ENCODE assay signal across 8 cellular contexts in the genomic region with DNA sequence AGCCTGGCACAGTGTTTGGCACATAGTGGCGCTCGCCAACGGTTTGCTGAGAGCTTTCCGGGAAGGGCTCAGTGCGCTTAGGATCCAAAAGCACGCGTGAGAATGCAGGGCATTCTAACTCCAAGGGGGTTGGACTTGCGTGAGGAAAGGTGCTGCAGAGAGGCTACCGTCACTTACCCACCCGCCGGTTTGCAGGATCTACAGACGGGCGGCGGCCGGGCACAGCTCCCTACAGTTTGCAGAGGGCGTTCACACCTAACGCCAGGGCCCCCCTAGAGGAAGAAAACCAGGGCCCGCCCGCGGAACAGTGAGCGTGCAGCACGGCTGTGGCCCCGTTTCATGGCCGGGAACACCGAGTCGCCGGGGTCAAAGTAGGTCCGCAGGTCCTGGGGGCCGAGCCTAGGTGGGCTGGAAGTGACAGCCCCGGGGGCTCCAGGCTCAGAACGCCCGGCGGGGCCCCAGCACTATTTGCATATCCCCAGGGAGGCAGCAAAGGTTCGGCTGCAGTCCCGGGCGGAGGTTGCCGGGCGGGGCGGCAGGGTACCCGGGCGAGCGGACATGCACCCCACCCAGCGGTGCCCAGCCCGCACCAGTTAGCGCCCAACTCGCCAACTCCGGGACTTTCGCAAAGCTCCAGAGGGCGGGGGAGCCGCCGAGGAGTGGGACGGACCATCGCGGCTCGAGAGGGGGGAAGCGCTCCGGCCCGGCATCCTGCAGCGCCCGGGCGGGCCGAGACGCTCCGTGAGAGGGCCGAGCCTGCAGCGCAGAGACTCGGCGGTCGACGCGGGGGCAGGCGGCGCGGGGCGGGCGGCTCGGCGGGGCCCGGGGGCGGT. TPM values are rescaled to one million over a fixed set of nuclear protein-coding genes. Genes with fewer than 3 reads are reported as not detected.
DNase-seq lines count a peak whose midpoint lies in the region; ATAC-seq, FAIRE-seq and TF ChIP-seq lines count a peak whose summit lies in the region.

No MANE protein-coding gene starts in this region.

- H3K9me2 ChIP-seq in PC-9 (ENCODE audit: insufficient read depth): no peaks in the 10 kb centered on the region

- peaks cover 54% of the 10 kb centered on the region for H3K4me1 Mint-ChIP-seq in activated T-helper 1 cell treated with anti-CD3 and anti-CD28 coated beads, Interleukin-12 subunit alpha, Interleukin-12 subunit beta, Interleukin-2, Interleukin-4 antibody, amounts not matched to agents 30 ng/mL and 10 ng/mL and 1 ng/mL, durations not matched to agents 14 hours and 24 hours and 36 hours (ENCODE audit: low read depth)
- H3K4me1 Mint-ChIP-seq in natural killer cell: peaks cover 46 to 54% of the 10 kb centered on the region in 2 donors

- peak overlapping the region; percentile 95 for H2AFZ ChIP-seq in PC-9

- H3F3A ChIP-seq in PC-9 (ENCODE audit: insufficient read depth, low read depth): peaks cover 19% of the 10 kb centered on the region; the same call in 1 of the 2 replicates

- H4K20me1 ChIP-seq in PC-9 (ENCODE audit: insufficient read depth): peaks cover 9% of the 10 kb centered on the region; the same call in 1 of the 2 replicates

- no peaks in the 10 kb centered on the region for H3K9me3 ChIP-seq in PC-9 (ENCODE audit: insufficient read depth, low read depth)

- TF ChIP-seq CTCF in D721Med (IDR thresholded peaks at IDR 0.05; ENCODE audit: insufficient read depth, missing control alignments) (peak; percentile 29), PC-9 (conservative IDR thresholded peaks at IDR 0.05) (peak; percentile 54; the same call in 1 of the 2 replicates), natural killer cell (IDR thresholded peaks at IDR 0.05) (peak; percentile 41)

- H3K79me2 ChIP-seq in PC-9 (ENCODE audit: low read depth): peaks cover 43% of the 10 kb centered on the region

- H3K4me1 ChIP-seq in PC-9 (replicated peaks; ENCODE audit: insufficient read depth): peaks cover 44% of the 10 kb centered on the region

- ATAC-seq in GM19463 (IDR thresholded peaks at IDR 0.05; ENCODE audit: unreplicated experiment) (peak; percentile 71), HG03571 (IDR thresholded peaks at IDR 0.05; ENCODE audit: unreplicated experiment) (peak; percentile 72), natural killer cell (peak; percentile 89 to 96 (median 90))

- DNase-seq in D721Med (ENCODE audit: insufficient read length, low spot score): peak; percentile 84
- DNase-seq in PC-9: peak; percentile 60 to 86
- DNase-seq in activated T-helper 1 cell treated with anti-CD3 and anti-CD28 coated beads, Interleukin-12 subunit alpha, Interleukin-12 subunit beta, Interleukin-2, Interleukin-4 antibody, amounts not matched to agents 30 ng/mL and 10 ng/mL and 1 ng/mL, durations not matched to agents 14 hours and 24 hours and 36 hours (ENCODE audit: low spot score): peak; percentile 77
- peak; percentile 75 for DNase-seq in fibroblast of peridontal ligament (ENCODE audit: extremely low read depth)
- DNase-seq in natural killer cell: peak; percentile 83
- peak; percentile 73 for DNase-seq in stimulated activated naive CD4-positive, alpha-beta T cell treated with Interleukin-2 at 50 U/mL for 16 hours (lab: John Stamatoyannopoulos, UW)

- peak overlapping the region; percentile 87 for H3K4me3 Mint-ChIP-seq in activated T-helper 1 cell treated with anti-CD3 and anti-CD28 coated beads, Interleukin-12 subunit alpha, Interleukin-12 subunit beta, Interleukin-2, Interleukin-4 antibody, amounts not matched to agents 30 ng/mL and 10 ng/mL and 1 ng/mL, durations not matched to agents 14 hours and 24 hours and 36 hours
- peak overlapping the region; percentile 92 for H3K4me3 Mint-ChIP-seq in natural killer cell

- peaks cover 19% of the 10 kb centered on the region for H3K36me3 Mint-ChIP-seq in activated T-helper 1 cell treated with anti-CD3 and anti-CD28 coated beads, Interleukin-12 subunit alpha, Interleukin-12 subunit beta, Interleukin-2, Interleukin-4 antibody, amounts not matched to agents 30 ng/mL and 10 ng/mL and 1 ng/mL, durations not matched to agents 14 hours and 24 hours and 36 hours (ENCODE audit: low read depth)
- peaks cover under 1% of the 10 kb centered on the region for H3K36me3 Mint-ChIP-seq in natural killer cell

- peak overlapping the region; percentile 73 for H3K4me3 ChIP-seq in PC-9

- peak overlapping the region; percentile 85 for H3K27ac Mint-ChIP-seq in activated T-helper 1 cell treated with anti-CD3 and anti-CD28 coated beads, Interleukin-12 subunit alpha, Interleukin-12 subunit beta, Interleukin-2, Interleukin-4 antibody, amounts not matched to agents 30 ng/mL and 10 ng/mL and 1 ng/mL, durations not matched to agents 14 hours and 24 hours and 36 hours
- peak overlapping the region; percentile 80 to 88 for H3K27ac Mint-ChIP-seq in natural killer cell

- H3K4me2 ChIP-seq in PC-9: peak overlapping the region; percentile 72

- peaks cover 6% of the 10 kb centered on the region; the same call in 1 of the 2 replicates for H3K36me3 ChIP-seq in PC-9 (ENCODE audit: low read depth)

- POLR2A ChIA-PET in PC-9 (lab: Charles Lee; ENCODE audit: unreplicated experiment): interaction anchor here (0.6 to 1.1 kb wide), 3 partner anchors 14 to 202 kb away, joined by 5 read pairs; no protein-coding TSS in a partner anchor

- H3K27me3 ChIP-seq in PC-9 (ENCODE audit: insufficient read depth, low read depth): no peaks in the 10 kb centered on the region

- H3K27me3 Mint-ChIP-seq in activated T-helper 1 cell treated with anti-CD3 and anti-CD28 coated beads, Interleukin-12 subunit alpha, Interleukin-12 subunit beta, Interleukin-2, Interleukin-4 antibody, amounts not matched to agents 30 ng/mL and 10 ng/mL and 1 ng/mL, durations not matched to agents 14 hours and 24 hours and 36 hours (ENCODE audit: insufficient read depth): peaks cover 3% of the 10 kb centered on the region
- H3K27me3 Mint-ChIP-seq in natural killer cell (ENCODE audit: low read depth in 2 of 2): no peaks in the 10 kb centered on the region

- peak overlapping the region; percentile 56; the same call in 1 of the 2 replicates for H3K27ac ChIP-seq in PC-9

- BruUV-seq in PC-9 (replicated peaks; lab: Mats Ljungman, UMichigan): TSS peak; percentile 49

- intact Hi-C loops in PC-9 (cut with micrococcal nuclease; ENCODE audit: unreplicated experiment) (loop anchor here (2.0 to 10.0 kb wide), 6 partner anchors 31 to 425 kb away; no protein-coding TSS in a partner anchor), natural killer cell (cut with micrococcal nuclease) (loop anchor here (5.0 to 10.0 kb wide), 4 partner anchors 195 to 667 kb away; partner anchors contain the start of genes CNOT8 and SAP30L)
- intact Hi-C loops in activated T-helper 1 cell treated with anti-CD3 and anti-CD28 coated beads, Interleukin-12 subunit alpha, Interleukin-12 subunit beta, Interleukin-2, Interleukin-4 antibody, amounts not matched to agents 30 ng/mL and 10 ng/mL and 1 ng/mL, durations not matched to agents 14 hours and 24 hours and 36 hours (cut with micrococcal nuclease): loop anchor here (1.0 to 10.0 kb wide), 8 partner anchors 8 to 755 kb away; partner anchors contain the start of genes LARP1, MRPL22 and SAP30L

- FAIRE-seq in D721Med (lab: Jason Lieb, UNC): no peak

- CTCF ChIA-PET in PC-9 (lab: Charles Lee): interaction anchor here (0.6 to 1.2 kb wide), 7 partner anchors 8 to 151 kb away, joined by 3 to 12 read pairs (median 3); partner anchors contain the start of genes FAM114A2 and MFAP3

- no peaks in the 10 kb centered on the region for H3K9me3 Mint-ChIP-seq in activated T-helper 1 cell treated with anti-CD3 and anti-CD28 coated beads, Interleukin-12 subunit alpha, Interleukin-12 subunit beta, Interleukin-2, Interleukin-4 antibody, amounts not matched to agents 30 ng/mL and 10 ng/mL and 1 ng/mL, durations not matched to agents 14 hours and 24 hours and 36 hours
- H3K9me3 Mint-ChIP-seq in natural killer cell: no peaks in the 10 kb centered on the region

RNA-seq across cellular contexts. Expression of gene GALNT10, which starts 0.5 kb away (rescaled TPM):
- 74.0 and 101 TPM in 2 replicates for total RNA-seq in PC-9 (2021)
- total RNA-seq in activated T-helper 1 cell treated with anti-CD3 and anti-CD28 coated beads, Interleukin-12 subunit alpha, Interleukin-12 subunit beta, Interleukin-2, Interleukin-4 antibody, amounts not matched to agents 30 ng/mL and 10 ng/mL and 1 ng/mL, durations not matched to agents 14 hours and 24 hours and 36 hours: 51.1 and 55.6 TPM in 2 replicates
- total RNA-seq in natural killer cell: 10 to 100 TPM; 77.0 to 92.6 (median 77.6) TPM

Comparison
In these comparisons a context has a peak if more than half of its experiments do, and no peak if none do; other contexts are left out.
1. Peak in every context shown above with its lines: DNase-seq, ATAC-seq, H3K4me3 ChIP-seq and H3K27ac ChIP-seq.